Comparison of ENCODE assay signal across 23 cellular contexts in genomic region chr5:89954901-89955300, GRCh38.
"Had no signal": no experiment of that assay in that cellular context is flagged by ENCODE, and none has a peak within 500 bp of the region (broad histone marks: within the 10 kb centered on the region; RNA-seq: fewer than 3 reads in every experiment).

No MANE protein-coding gene starts in this region.

- H3K27me3 ChIP-seq: colonic mucosa, esophagus squamous epithelium, neutrophil, pancreas, tibial nerve, upper lobe of left lung had no signal

- H3K27ac ChIP-seq: colonic mucosa, esophagus squamous epithelium, neutrophil, pancreas, tibial nerve, upper lobe of left lung had no signal

- H3K4me3 ChIP-seq: colonic mucosa, esophagus squamous epithelium, pancreas, smooth muscle cell, tibial nerve, upper lobe of left lung had no signal

- H3K9me3 ChIP-seq: colonic mucosa, esophagus squamous epithelium, neutrophil, pancreas, thoracic aorta, tibial nerve, upper lobe of left lung had no signal

- H3K4me2 ChIP-seq: smooth muscle cell had no signal

- H3K36me3 ChIP-seq: colonic mucosa, esophagus squamous epithelium, neutrophil, pancreas, thoracic aorta, tibial nerve, upper lobe of left lung had no signal

- DNase-seq: colonic mucosa; effector memory CD4-positive, alpha-beta T cell; erythroblast; esophagus squamous epithelium; foreskin melanocyte; glutamatergic neuron; mesenchymal stem cell; midbrain; naive thymus-derived CD4-positive, alpha-beta T cell; pancreas; stimulated activated CD4-positive, alpha-beta T cell treated with anti-CD3 and anti-CD28 coated beads, Interleukin-12 subunit alpha, Interleukin-12 subunit beta, amount 100 ng/mL, for 4 hours; stimulated activated CD4-positive, alpha-beta T cell treated with anti-CD3 and anti-CD28 coated beads, Interleukin-2, amount 100 ng/mL, for 24 hours; stimulated activated CD4-positive, alpha-beta T cell treated with anti-CD3 and anti-CD28 coated beads, Interleukin-4, amount 100 ng/mL, for 24 hours; stimulated activated naive CD8-positive, alpha-beta T cell treated with anti-CD3 and anti-CD28 coated beads, Interleukin-15, Interleukin-2, amounts not matched to agents 100 U/mL and 50 U/mL, for 24 hours; substantia nigra; upper lobe of left lung had no signal

- H3K4me1 ChIP-seq: colonic mucosa, esophagus squamous epithelium, pancreas, tibial nerve, upper lobe of left lung had no signal

- ATAC-seq: left lobe of liver; naive thymus-derived CD4-positive, alpha-beta T cell; pancreas; sciatic nerve; stimulated activated memory B cell treated with anti-CD40 and anti-IgM and Interleukin-4, amounts not matched to agents 10 μg/mL and 1 μg/mL and 100 μg/mL, for 72 hours; stimulated activated naive CD8-positive, alpha-beta T cell treated with anti-CD3 and anti-CD28 coated beads, Interleukin-15, Interleukin-2, amounts not matched to agents 100 U/mL and 50 U/mL, for 24 hours had no signal
